In genomic region chr9:119963258-119963797, GRCh38 we compare ENCODE assay signal across 11 cellular contexts.
A peak's percentile ranks its signal among the peaks of the same experiment; 100 is the strongest.
DNase-seq lines count a peak whose midpoint lies in the region; ATAC-seq and TF ChIP-seq lines count a peak whose summit lies in the region.
"Had no signal": no experiment of that assay in that cellular context is flagged by ENCODE, and none has a peak within 500 bp of the region (broad histone marks: within the 10 kb centered on the region; RNA-seq: fewer than 3 reads in every experiment).

No MANE protein-coding gene starts in this region.

- peak overlapping the region; percentile 82 for H2AK9ac ChIP-seq in IMR-90 (replicated peaks; ENCODE audit: low read depth, low read length, poor library complexity)

- in situ Hi-C loops in IMR-90 (cut with MboI; ENCODE audit: low sequenced_read_pairs), result loop anchor here (10.0 kb wide), 3 partner anchors 391 to 511 kb away; no protein-coding TSS in a partner anchor

- H3K4ac ChIP-seq in IMR-90 (ENCODE audit: low read depth, low read length), result peak overlapping the region; percentile 96

- intact Hi-C loops in IMR-90 (cut with micrococcal nuclease), result loop anchor here (1.0 to 5.0 kb wide), 3 partner anchors 12 to 569 kb away; no protein-coding TSS in a partner anchor

- peak overlapping the region; percentile 93 for H2BK20ac ChIP-seq in IMR-90 (ENCODE audit: low read depth, low read length)

- ATAC-seq in IMR-90 (ENCODE audit: low read depth) (peak; percentile 84), lung (ENCODE audit: insufficient read depth, low FRiP score) (no peak), HG02678 (IDR thresholded peaks at IDR 0.05; ENCODE audit: unreplicated experiment) (no peak)
- ATAC-seq: stimulated activated naive B cell treated with anti-CD40 and anti-IgM and Interleukin-4, amounts not matched to agents 10 μg/mL and 1 μg/mL and 100 μg/mL, for 72 hours had no signal

- peaks cover 5% of the 10 kb centered on the region for H3K4me1 ChIP-seq in IMR-90 (ENCODE audit: control insufficient read depth, insufficient read depth, low read length)
- H3K4me1 ChIP-seq in lung (ENCODE audit: control insufficient read depth in 2 of 2, insufficient read depth in 2 of 2, low read length in 2 of 2), result peaks cover 0 to 6% of the 10 kb centered on the region in 2 donors
- H3K4me1 ChIP-seq in Peyer's patch, result no peaks in the 10 kb centered on the region

- peak overlapping the region; percentile 13 for H3K4me3 ChIP-seq in AG09309 (ENCODE audit: control insufficient read depth, low read depth, low read length)
- H3K4me3 ChIP-seq in IMR-90 (ENCODE audit: insufficient read depth, low read depth, low read length), result no peak overlapping the region
- no peak overlapping the region for H3K4me3 ChIP-seq in coronary artery
- H3K4me3 ChIP-seq in lung, result no peak overlapping the region
- no peak overlapping the region for H3K4me3 ChIP-seq in Peyer's patch
- H3K4me3 ChIP-seq: psoas muscle had no signal

- peak overlapping the region; percentile 87 for H2BK15ac ChIP-seq in IMR-90 (ENCODE audit: low read depth, low read length)

- CTCF ChIA-PET in IMR-90 (lab: Yijun Ruan, JAX), result interaction anchor here (0.6 to 1.1 kb wide), 2 partner anchors 343 to 514 kb away, joined by 3 read pairs; no protein-coding TSS in a partner anchor

- H3K23ac ChIP-seq in IMR-90 (ENCODE audit: low read depth, low read length), result peak overlapping the region; percentile 97

- BruUV-seq in IMR-90 (replicated peaks; lab: Mats Ljungman, UMichigan), result no TSS peak

- POLR2A ChIA-PET in IMR-90 (lab: Charles Lee; ENCODE audit: unreplicated experiment), result no interaction called here

- peak overlapping the region; percentile 32; the same call in 1 of the 2 replicates for H3K9ac ChIP-seq in IMR-90 (ENCODE audit: low read depth, low read length)

- H4K20me1 ChIP-seq in IMR-90 (ENCODE audit: insufficient read depth, low read length), result no peaks in the 10 kb centered on the region

- H2BK120ac ChIP-seq in IMR-90 (ENCODE audit: low read depth, low read length), result peak overlapping the region; percentile 98

- peak overlapping the region; percentile 82 for H2AK5ac ChIP-seq in IMR-90 (ENCODE audit: low read depth, low read length)

- H3K56ac ChIP-seq in IMR-90 (ENCODE audit: extremely low read depth, insufficient read depth, low read length), result peak overlapping the region; percentile 96

- TF ChIP-seq CTCF in AG09309 (IDR thresholded peaks at IDR 0.05; ENCODE audit: control insufficient read depth, insufficient read depth, low read depth, low read length, missing control alignments) (no peak), IMR-90 (conservative IDR thresholded peaks at IDR 0.05; ENCODE audit: low read depth, low read length) (no peak), coronary artery (IDR thresholded peaks at IDR 0.05) (no peak), lung (IDR thresholded peaks at IDR 0.05; ENCODE audit: control extremely low read depth, extremely low read depth) (no peak), Peyer's patch (IDR thresholded peaks at IDR 0.05) (no peak)

- H3K27me3 ChIP-seq in IMR-90 (ENCODE audit: control insufficient read depth, insufficient read depth, low read length), result no peaks in the 10 kb centered on the region
- H3K27me3 ChIP-seq in lung (ENCODE audit: control insufficient read depth, insufficient read depth), result no peaks in the 10 kb centered on the region
- no peaks in the 10 kb centered on the region for H3K27me3 ChIP-seq in Peyer's patch

- H2BK5ac ChIP-seq in IMR-90 (ENCODE audit: low read depth, low read length, poor library complexity, severe bottlenecking), result peak overlapping the region; percentile 82

- H3K18ac ChIP-seq in IMR-90 (ENCODE audit: low read depth, low read length), result peak overlapping the region; percentile 85

- TF ChIP-seq POLR2A in IMR-90 (IDR thresholded peaks at IDR 0.05; ENCODE audit: low read depth, low read length) (no peak), Peyer's patch (IDR thresholded peaks at IDR 0.05) (no peak)

- DNase-seq in AG09309 (ENCODE audit: low read depth) (peak; percentile 97), IMR-90 (peak; percentile 78), coronary artery (ENCODE audit: low spot score) (no peak), lung (ENCODE audit: low spot score) (peak; percentile 35), Peyer's patch (no peak), COR-L47 (lab: John Stamatoyannopoulos, UW) (no peak)
- DNase-seq in activated CD4-positive, alpha-beta T cell treated with anti-CD3 and anti-CD28 coated beads for 1 hour, result no peak
- DNase-seq: NCI-H2029; psoas muscle; stimulated activated naive B cell treated with anti-CD40 and anti-IgM and Interleukin-4, amounts not matched to agents 10 μg/mL and 1 μg/mL and 100 μg/mL, for 72 hours had no signal

- peak overlapping the region; percentile 85 for H2AFZ ChIP-seq in IMR-90 (replicated peaks; ENCODE audit: low read length, poor library complexity)

- no peaks in the 10 kb centered on the region for H3K79me1 ChIP-seq in IMR-90 (ENCODE audit: low read depth in 1 of 2, low read length in 2 of 2)

- no peak for TF ChIP-seq RAD21 in IMR-90 (IDR thresholded peaks at IDR 0.05; ENCODE audit: low read length)

- WGBS in IMR-90 (ENCODE audit: extremely low coverage in 2 of 2, insufficient read length in 1 of 2), 2 experiments, result 92% methylated on average over 2 of the region's 4 CpGs; no CpG with 5 or more reads in 1 of the 2 experiments
- WGBS in lung, 2 donors, result 48% methylated on average over 4 of the region's 4 CpGs

- H4K5ac ChIP-seq in IMR-90 (ENCODE audit: low read depth, low read length), result peak overlapping the region; percentile 59

- H3K27ac ChIP-seq in IMR-90 (ENCODE audit: insufficient read depth, low read length) (peak overlapping the region; percentile 79), coronary artery (peak overlapping the region; percentile 46 to 81), lung (ENCODE audit: low read depth in 1 of 2, low read length in 1 of 2) (peak overlapping the region in 1 of 2 donors; percentile 34), Peyer's patch (no peak overlapping the region)
- H3K27ac ChIP-seq: psoas muscle had no signal

- no peaks in the 10 kb centered on the region for H3K9me3 ChIP-seq in IMR-90 (ENCODE audit: control insufficient read depth, insufficient read depth, low read length)
- no peaks in the 10 kb centered on the region for H3K9me3 ChIP-seq in lung (ENCODE audit: control insufficient read depth in 2 of 2, insufficient read depth in 1 of 2, low read length in 1 of 2)
- no peaks in the 10 kb centered on the region for H3K9me3 ChIP-seq in Peyer's patch
- H3K9me3 ChIP-seq: psoas muscle had no signal

- H4K8ac ChIP-seq in IMR-90 (ENCODE audit: low read depth in 2 of 2, low read length in 2 of 2), result peak overlapping the region; percentile 55 to 98

- H3K9me1 ChIP-seq in IMR-90 (ENCODE audit: insufficient read depth, low read length), result no peaks in the 10 kb centered on the region

- H3K4me2 ChIP-seq in IMR-90 (ENCODE audit: low read depth, low read length), result peak overlapping the region; percentile 19; the same call in 1 of the 2 replicates

- H3K36me3 ChIP-seq in IMR-90 (ENCODE audit: control insufficient read depth, insufficient read depth, low read length) (no peaks in the 10 kb centered on the region), lung (ENCODE audit: control insufficient read depth in 2 of 2, insufficient read depth in 2 of 2, low read length in 2 of 2) (no peaks in the 10 kb centered on the region), Peyer's patch (no peaks in the 10 kb centered on the region)

- peak overlapping the region; percentile 93 for H3K14ac ChIP-seq in IMR-90 (replicated peaks; ENCODE audit: low read depth, low read length)

- H4K91ac ChIP-seq in IMR-90 (ENCODE audit: insufficient read depth, low read depth, low read length), result peak overlapping the region; percentile 95

- dilution Hi-C loops in IMR-90 (cut with HindIII; ENCODE audit: low sequenced_read_pairs, unreplicated experiment), result no loop called here

TF ChIP-seq in IMR-90, 13 proteins besides CTCF, POLR2A, EP300 and RAD21:
- TF ChIP-seq BHLHE40 (IDR thresholded peaks at IDR 0.05; ENCODE audit: low read depth, low read length), result no peak
- no peak for TF ChIP-seq SMC3 (IDR thresholded peaks at IDR 0.05; ENCODE audit: low read depth, low read length)
- no peak for TF ChIP-seq MXI1 (IDR thresholded peaks at IDR 0.05; ENCODE audit: borderline replicate concordance, low read depth, low read length)
- peak; percentile 82 for TF ChIP-seq USF2 (IDR thresholded peaks at IDR 0.05; ENCODE audit: low read depth, low read length)

Comparison
In these comparisons a context has a peak if more than half of its experiments do, and no peak if none do; other contexts are left out.
1. DNase-seq: peak in AG09309 (single experiment), IMR-90 (single experiment) and lung (single experiment); none in coronary artery (single experiment), Peyer's patch (0 of 3), activated CD4-positive, alpha-beta T cell treated with anti-CD3 and anti-CD28 coated beads for 1 hour (single experiment) and COR-L47 (single experiment).
2. H3K27ac ChIP-seq: peak in IMR-90 (single experiment) and coronary artery (2 of 2); none in Peyer's patch (0 of 4).